Comparison of ENCODE assay signal across 8 cellular contexts in genomic region chr4:74397748-74398426, GRCh38. TPM values are rescaled to one million over a fixed set of nuclear protein-coding genes. Genes with fewer than 3 reads are reported as not detected.
A peak's percentile ranks its signal among the peaks of the same experiment; 100 is the strongest.
DNase-seq lines count a peak whose midpoint lies in the region; ATAC-seq, FAIRE-seq and TF ChIP-seq lines count a peak whose summit lies in the region.

No MANE protein-coding gene starts in this region.

- no peak overlapping the region for H3K27ac ChIP-seq in vagina

- DNase-seq in stimulated activated naive CD4-positive, alpha-beta T cell (lab: John Stamatoyannopoulos, UW) = peak in 4 of 6 experiments; percentile 6 to 71 (median 64)
- DNase-seq in stimulated activated naive CD4-positive, alpha-beta T cell treated with Interleukin-2 at 50 U/mL for 16 hours (lab: John Stamatoyannopoulos, UW) = no peak
- DNase-seq in RCC 7860 (ENCODE audit: low spot score) (no peak), foreskin fibroblast (no peak), vagina (ENCODE audit: extremely low spot score in 2 of 2) (no peak)
- DNase-seq in activated effector memory CD4-positive, alpha-beta T cell treated with Interleukin-2 at 50 U/mL for 16 hours = no peak
- DNase-seq in activated CD4-positive, alpha-beta T cell treated with anti-CD3 and anti-CD28 coated beads for 4 hours = no peak

- TF ChIP-seq CTCF in foreskin fibroblast (IDR thresholded peaks at IDR 0.05; ENCODE audit: low read depth, low read length) (no peak), vagina (IDR thresholded peaks at IDR 0.05) (no peak)

- H3K4me1 ChIP-seq in vagina = no peaks in the 10 kb centered on the region

- ATAC-seq in GM21825 (IDR thresholded peaks at IDR 0.05; ENCODE audit: unreplicated experiment) = no peak

- H3K36me3 ChIP-seq in vagina = no peaks in the 10 kb centered on the region

- H3K27me3 ChIP-seq in vagina = no peaks in the 10 kb centered on the region

- peak overlapping the region; percentile 12 to 46 for H3K4me3 ChIP-seq in foreskin fibroblast (ENCODE audit: low read depth in 1 of 2, low read length in 2 of 2)
- peak overlapping the region; percentile 1 to 15 for H3K4me3 ChIP-seq in vagina

- intact Hi-C loops in vagina (cut with DNase I) = no loop called here

- H3K9me3 ChIP-seq in vagina = no peaks in the 10 kb centered on the region

- TF ChIP-seq POLR2A in vagina (IDR thresholded peaks at IDR 0.05) = no peak

- peak; percentile 15 for FAIRE-seq in RCC 7860 (lab: Jason Lieb, UNC)

RNA-seq across cellular contexts. Expression of gene EREG, which starts 32.9 kb away (rescaled TPM):
- 1.2 TPM for total RNA-seq in vagina

RNA-seq across cellular contexts. Expression of gene AREG, which starts 47.0 kb away (rescaled TPM):
- total RNA-seq in vagina = 16.9 TPM

Comparison
In these comparisons a context has a peak if more than half of its experiments do, and no peak if none do; other contexts are left out.
1. DNase-seq: peak in stimulated activated naive CD4-positive, alpha-beta T cell (4 of 6); none in stimulated activated naive CD4-positive, alpha-beta T cell treated with Interleukin-2 at 50 U/mL for 16 hours (single experiment), RCC 7860 (single experiment), foreskin fibroblast (0 of 2), vagina (0 of 2), activated effector memory CD4-positive, alpha-beta T cell treated with Interleukin-2 at 50 U/mL for 16 hours (single experiment) and activated CD4-positive, alpha-beta T cell treated with anti-CD3 and anti-CD28 coated beads for 4 hours (0 of 2).